Comparison of ENCODE assay signal across 23 cellular contexts in the genomic region with DNA sequence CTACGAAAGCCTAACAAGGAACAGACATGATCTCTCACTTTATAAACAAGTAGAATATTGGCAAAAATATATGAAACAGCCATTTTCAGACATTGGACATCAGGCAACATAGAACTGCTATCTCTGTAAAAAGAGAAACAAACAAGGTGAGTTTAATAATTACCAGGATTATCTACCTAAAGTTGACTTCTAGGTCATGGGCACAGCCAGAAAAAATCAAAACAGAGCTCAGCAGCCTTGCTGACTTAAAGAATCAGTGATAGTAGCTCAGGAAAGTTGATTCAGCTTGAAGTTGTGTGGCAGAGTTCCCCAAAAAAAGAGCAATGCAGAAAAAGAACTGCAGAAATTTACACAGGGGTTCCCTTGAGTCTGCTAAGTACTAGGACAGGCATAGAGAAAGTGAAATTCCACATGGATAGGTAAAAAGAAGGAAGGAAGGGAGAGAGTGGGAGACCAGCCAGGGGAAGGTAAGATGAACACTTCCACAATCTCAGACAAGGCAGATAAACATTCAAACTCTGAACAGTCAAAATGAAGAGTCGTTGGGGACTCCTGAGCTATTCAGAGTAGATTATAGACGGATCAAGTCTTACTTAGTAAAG.
"Had no signal": no experiment of that assay in that cellular context is flagged by ENCODE, and none has a peak within 500 bp of the region (broad histone marks: within the 10 kb centered on the region; RNA-seq: fewer than 3 reads in every experiment).

No MANE protein-coding gene starts in this region.

- ATAC-seq: activated CD8-positive, alpha-beta T cell treated with anti-CD3 and anti-CD28 coated beads, Interleukin-2, amount 10 ng/mL, durations not matched to agents 7 days and 5 days; foreskin keratinocyte; left colon; stimulated activated naive B cell treated with anti-CD40 and anti-IgM and Interleukin-4, amounts not matched to agents 10 μg/mL and 1 μg/mL and 100 μg/mL, for 72 hours; T-cell had no signal

- H3K9me3 Mint-ChIP-seq: activated CD4-positive, alpha-beta T cell treated with anti-CD3 and anti-CD28 coated beads, Interleukin-2, amount 10 ng/mL, durations not matched to agents 24 days and 14 days; activated naive CD8-positive, alpha-beta T cell treated with anti-CD3 and anti-CD28 coated beads, Interleukin-2, amount 10 ng/mL, durations not matched to agents 7 days and 5 days; activated T-cell treated with anti-CD3 and anti-CD28 coated beads, Interleukin-2, amount 50 U/mL, for 24 hours; activated T-helper 2 cell treated with anti-CD3 and anti-CD28 coated beads, Interferon-gamma antibody, Interleukin-2, Interleukin-4, amounts not matched to agents 10 μg/mL and 5 μg/mL and 100 μg/mL, durations not matched to agents 14 hours and 24 hours and 36 hours; neural crest cell; stimulated activated naive B cell treated with anti-CD40 and anti-IgM and Interleukin-4, amounts not matched to agents 10 μg/mL and 1 μg/mL and 100 μg/mL, for 72 hours; T-cell had no signal

- H3K36me3 ChIP-seq: prostate gland, right atrium auricular region, thoracic aorta had no signal

- H3K27ac ChIP-seq: dorsolateral prefrontal cortex, foreskin keratinocyte, prostate gland, right atrium auricular region, skin epidermis, thoracic aorta had no signal

- H3K4me3 Mint-ChIP-seq: activated CD4-positive, alpha-beta T cell treated with anti-CD3 and anti-CD28 coated beads, Interleukin-2, amount 10 ng/mL, durations not matched to agents 24 days and 14 days; activated CD8-positive, alpha-beta T cell treated with anti-CD3 and anti-CD28 coated beads, Interleukin-2, amount 10 ng/mL, durations not matched to agents 7 days and 5 days; activated naive CD8-positive, alpha-beta T cell treated with anti-CD3 and anti-CD28 coated beads, Interleukin-2, amount 10 ng/mL, durations not matched to agents 7 days and 5 days; activated T-cell treated with anti-CD3 and anti-CD28 coated beads, Interleukin-2, amount 50 U/mL, for 24 hours; neural crest cell; stimulated activated naive B cell treated with anti-CD40 and anti-IgM and Interleukin-4, amounts not matched to agents 10 μg/mL and 1 μg/mL and 100 μg/mL, for 72 hours; T-cell had no signal

- H3K27ac Mint-ChIP-seq: activated CD4-positive, alpha-beta T cell treated with anti-CD3 and anti-CD28 coated beads, Interleukin-2, amount 10 ng/mL, durations not matched to agents 24 days and 14 days; activated CD8-positive, alpha-beta T cell treated with anti-CD3 and anti-CD28 coated beads, Interleukin-2, amount 10 ng/mL, durations not matched to agents 7 days and 5 days; activated naive CD8-positive, alpha-beta T cell treated with anti-CD3 and anti-CD28 coated beads, Interleukin-2, amount 10 ng/mL, durations not matched to agents 7 days and 5 days; activated T-cell treated with anti-CD3 and anti-CD28 coated beads, Interleukin-2, amount 50 U/mL, for 24 hours; activated T-helper 2 cell treated with anti-CD3 and anti-CD28 coated beads, Interferon-gamma antibody, Interleukin-2, Interleukin-4, amounts not matched to agents 10 μg/mL and 5 μg/mL and 100 μg/mL, durations not matched to agents 14 hours and 24 hours and 36 hours; stimulated activated naive B cell treated with anti-CD40 and anti-IgM and Interleukin-4, amounts not matched to agents 10 μg/mL and 1 μg/mL and 100 μg/mL, for 72 hours; T-cell had no signal

- H3K4me3 ChIP-seq: dorsolateral prefrontal cortex, lung, prostate gland, right atrium auricular region, skin epidermis, thoracic aorta had no signal

- H3K27me3 ChIP-seq: dorsolateral prefrontal cortex, foreskin keratinocyte, right atrium auricular region had no signal

- H3K4me1 Mint-ChIP-seq: activated CD4-positive, alpha-beta T cell treated with anti-CD3 and anti-CD28 coated beads, Interleukin-2, amount 10 ng/mL, durations not matched to agents 24 days and 14 days; activated naive CD8-positive, alpha-beta T cell treated with anti-CD3 and anti-CD28 coated beads, Interleukin-2, amount 10 ng/mL, durations not matched to agents 7 days and 5 days; stimulated activated naive B cell treated with anti-CD40 and anti-IgM and Interleukin-4, amounts not matched to agents 10 μg/mL and 1 μg/mL and 100 μg/mL, for 72 hours; T-cell had no signal

- H3K27me3 Mint-ChIP-seq: activated CD4-positive, alpha-beta T cell treated with anti-CD3 and anti-CD28 coated beads, Interleukin-2, amount 10 ng/mL, durations not matched to agents 24 days and 14 days; activated naive CD8-positive, alpha-beta T cell treated with anti-CD3 and anti-CD28 coated beads, Interleukin-2, amount 10 ng/mL, durations not matched to agents 7 days and 5 days; activated T-cell treated with anti-CD3 and anti-CD28 coated beads, Interleukin-2, amount 50 U/mL, for 24 hours; stimulated activated naive B cell treated with anti-CD40 and anti-IgM and Interleukin-4, amounts not matched to agents 10 μg/mL and 1 μg/mL and 100 μg/mL, for 72 hours; T-cell had no signal

- H3K4me1 ChIP-seq: prostate gland had no signal

- DNase-seq: activated CD4-positive, alpha-beta T cell treated with anti-CD3 and anti-CD28 coated beads, Interleukin-2, amount 10 ng/mL, durations not matched to agents 24 days and 14 days; activated CD8-positive, alpha-beta T cell treated with anti-CD3 and anti-CD28 coated beads, Interleukin-2, amount 10 ng/mL, durations not matched to agents 7 days and 5 days; activated naive CD4-positive, alpha-beta T cell treated with Interleukin-2 at 50 U/mL for 16 hours; activated naive CD8-positive, alpha-beta T cell treated with anti-CD3 and anti-CD28 coated beads, Interleukin-2, amount 10 ng/mL, durations not matched to agents 7 days and 5 days; activated T-cell treated with anti-CD3 and anti-CD28 coated beads, Interleukin-2, amount 50 U/mL, for 24 hours; amygdala; central memory CD4-positive, alpha-beta T cell; dorsolateral prefrontal cortex; foreskin keratinocyte; hippocampal formation; islet precursor cell; left colon; midbrain; stimulated activated CD4-positive, alpha-beta T cell treated with anti-CD3 and anti-CD28 coated beads, Interleukin-4, amount 100 ng/mL, for 4 hours; stimulated activated naive B cell treated with anti-CD40 and anti-IgM and Interleukin-4, amounts not matched to agents 10 μg/mL and 1 μg/mL and 100 μg/mL, for 72 hours; T-cell had no signal

- H3K9me3 ChIP-seq: prostate gland, right atrium auricular region, thoracic aorta had no signal
